In the genomic region with DNA sequence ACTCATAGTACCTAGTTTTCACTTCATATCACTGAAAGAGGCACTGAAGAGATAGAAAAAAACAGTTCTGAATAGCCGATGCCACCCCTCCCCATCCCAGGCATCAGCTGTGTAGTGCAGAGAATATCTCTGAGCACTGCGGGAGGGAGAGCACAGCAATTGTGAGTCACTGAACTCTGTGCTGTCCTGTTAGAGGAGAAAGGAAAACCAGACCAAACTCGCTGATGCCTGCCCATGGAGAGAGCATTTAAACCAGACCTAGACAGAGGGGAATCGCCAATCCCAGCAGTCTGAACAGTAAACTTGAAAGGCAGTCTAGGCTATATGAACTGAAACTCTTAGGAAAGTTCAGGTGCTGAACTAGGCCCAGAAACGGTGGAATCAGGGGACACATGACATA, we compare ENCODE assay signal across 9 cellular contexts.
"Had no signal": no experiment of that assay in that cellular context is flagged by ENCODE, and none has a peak within 500 bp of the region (broad histone marks: within the 10 kb centered on the region; RNA-seq: fewer than 3 reads in every experiment).

No MANE protein-coding gene starts in this region.

- H2AFZ ChIP-seq: GM23248 had no signal

- H3K27ac Mint-ChIP-seq: HFFc6, IgD-negative memory B cell had no signal

- H3K36me3 ChIP-seq: HAP-1 had no signal

- H3K27ac ChIP-seq: GM23248 had no signal

- H3K4me3 Mint-ChIP-seq: HFFc6, IgD-negative memory B cell had no signal

- H3K4me1 ChIP-seq: HAP-1 had no signal

- H3K4me1 Mint-ChIP-seq: IgD-negative memory B cell had no signal

- H3K9ac ChIP-seq: GM23248 had no signal

- H3K9me3 ChIP-seq: HAP-1 had no signal

- DNase-seq: GM23248, GOT3, H7, HFFc6, KBM-7 had no signal

- ATAC-seq: HCT116, HepG2 had no signal

- H3K4me3 ChIP-seq: GM23248, HAP-1 had no signal
